8 cellular contexts compared by ENCODE assay signal in genomic region chrX:24464498-24464835, GRCh38. TPM values are rescaled to one million over a fixed set of nuclear protein-coding genes. Genes with fewer than 3 reads are reported as not detected.
DNase-seq lines count a peak whose midpoint lies in the region; ATAC-seq and TF ChIP-seq lines count a peak whose summit lies in the region.

No MANE protein-coding gene starts in this region.

- peaks cover under 1% of the 10 kb centered on the region for H3K27me3 Mint-ChIP-seq in activated CD8-positive, alpha-beta memory T cell treated with anti-CD3 and anti-CD28 coated beads, Interleukin-2, amount 10 ng/mL, durations not matched to agents 7 days and 5 days

- H3K27me3 ChIP-seq in ascending aorta, result no peaks in the 10 kb centered on the region
- no peaks in the 10 kb centered on the region for H3K27me3 ChIP-seq in right lobe of liver
- no peaks in the 10 kb centered on the region for H3K27me3 ChIP-seq in thymus (ENCODE audit: control insufficient read depth, insufficient read depth)

- CTCF ChIA-PET in activated CD8-positive, alpha-beta memory T cell treated with anti-CD3 and anti-CD28 coated beads, Interleukin-2, amount 10 ng/mL, durations not matched to agents 7 days and 5 days (lab: Charles Lee), result interaction anchor here (1.0 to 1.5 kb wide), 4 partner anchors 29 to 107 kb away, joined by 3 to 5 read pairs (median 4); no protein-coding TSS in a partner anchor

- no peak for ATAC-seq in activated CD8-positive, alpha-beta memory T cell treated with anti-CD3 and anti-CD28 coated beads, Interleukin-2, amount 10 ng/mL, durations not matched to agents 7 days and 5 days
- ATAC-seq in right lobe of liver (peak; percentile 58 to 71 (median 62)), GM19351 (IDR thresholded peaks at IDR 0.05; ENCODE audit: unreplicated experiment) (no peak)

- H3K4me1 ChIP-seq in ascending aorta (peaks cover 0 to 4% of the 10 kb centered on the region in 2 donors), right lobe of liver (no peaks in the 10 kb centered on the region), thymus (ENCODE audit: control insufficient read depth, insufficient read depth, low read length) (peaks cover 4% of the 10 kb centered on the region)

- TF ChIP-seq POLR2A in right lobe of liver (IDR thresholded peaks at IDR 0.05), result no peak

- no peaks in the 10 kb centered on the region for H3K36me3 ChIP-seq in ascending aorta
- no peaks in the 10 kb centered on the region for H3K36me3 ChIP-seq in right lobe of liver
- no peaks in the 10 kb centered on the region for H3K36me3 ChIP-seq in thymus (ENCODE audit: control insufficient read depth, insufficient read depth)

- peak overlapping the region; percentile 87 for H3K27ac Mint-ChIP-seq in activated CD8-positive, alpha-beta memory T cell treated with anti-CD3 and anti-CD28 coated beads, Interleukin-2, amount 10 ng/mL, durations not matched to agents 7 days and 5 days

- H3K4me3 ChIP-seq in ascending aorta, result peak overlapping the region; percentile 66 to 91
- peak overlapping the region; percentile 57 to 69 (median 64) for H3K4me3 ChIP-seq in right lobe of liver
- peak overlapping the region; percentile 73 for H3K4me3 ChIP-seq in thymus (ENCODE audit: low read length)

- TF ChIP-seq CTCF in ascending aorta (IDR thresholded peaks at IDR 0.05), result no peak
- no peak for TF ChIP-seq CTCF in right lobe of liver (IDR thresholded peaks at IDR 0.05)

- intact Hi-C loops in ascending aorta (cut with DNase I), result loop anchor here (2.0 kb wide), 1 partner anchor 14 kb away; no protein-coding TSS in a partner anchor
- intact Hi-C loops in right lobe of liver (cut with DNase I), result no loop called here

- WGBS in right lobe of liver (ENCODE audit: insufficient coverage, low coverage, low lambda C conversion rate, missing lambda C conversion rate), result 31% methylated on average over 4 of the region's 5 CpGs
- WGBS in thymus, result 13% methylated on average over 5 of the region's 5 CpGs

- H3K4me1 Mint-ChIP-seq in activated CD8-positive, alpha-beta memory T cell treated with anti-CD3 and anti-CD28 coated beads, Interleukin-2, amount 10 ng/mL, durations not matched to agents 7 days and 5 days, result peaks cover 34% of the 10 kb centered on the region

- H3K27ac ChIP-seq in ascending aorta (peak overlapping the region; percentile 79 to 90), right lobe of liver (peak overlapping the region; percentile 75 to 96 (median 93)), thymus (ENCODE audit: low read depth) (peak overlapping the region; percentile 67)

- no peaks in the 10 kb centered on the region for H3K9me3 ChIP-seq in ascending aorta
- H3K9me3 ChIP-seq in right lobe of liver, result no peaks in the 10 kb centered on the region
- H3K9me3 ChIP-seq in thymus (ENCODE audit: control insufficient read depth), result no peaks in the 10 kb centered on the region

- H3K9me3 Mint-ChIP-seq in activated CD8-positive, alpha-beta memory T cell treated with anti-CD3 and anti-CD28 coated beads, Interleukin-2, amount 10 ng/mL, durations not matched to agents 7 days and 5 days (ENCODE audit: low read depth), result no peaks in the 10 kb centered on the region

- peaks cover 3% of the 10 kb centered on the region for H3K36me3 Mint-ChIP-seq in activated CD8-positive, alpha-beta memory T cell treated with anti-CD3 and anti-CD28 coated beads, Interleukin-2, amount 10 ng/mL, durations not matched to agents 7 days and 5 days

- peak overlapping the region; percentile 77 for H3K4me3 Mint-ChIP-seq in activated CD8-positive, alpha-beta memory T cell treated with anti-CD3 and anti-CD28 coated beads, Interleukin-2, amount 10 ng/mL, durations not matched to agents 7 days and 5 days

- no peak for DNase-seq in activated CD8-positive, alpha-beta memory T cell treated with anti-CD3 and anti-CD28 coated beads, Interleukin-2, amount 10 ng/mL, durations not matched to agents 7 days and 5 days
- DNase-seq in activated CD8-positive, alpha-beta memory T cell treated with anti-CD3 and anti-CD28 coated beads for 24 hours, result no peak
- DNase-seq in ascending aorta (ENCODE audit: low spot score in 2 of 2) (no peak), right lobe of liver (no peak), NCI-H524 (lab: John Stamatoyannopoulos, UW) (no peak), epidermal melanocyte (ENCODE audit: insufficient read length, low spot score) (no peak)

RNA-seq across cellular contexts. Expression of gene PDK3, which starts 0.6 kb away (rescaled TPM):
- total RNA-seq in activated CD8-positive, alpha-beta memory T cell treated with anti-CD3 and anti-CD28 coated beads, Interleukin-2, amount 10 ng/mL, durations not matched to agents 7 days and 5 days, result 10 to 100 TPM; 21.2 to 22.6 TPM
- 31.1 TPM for total RNA-seq in ascending aorta
- total RNA-seq in right lobe of liver, result 10 to 100 TPM in 4 of 6 experiments, 1 to 10 TPM in 2; 8.6 to 17.5 (median 11.3) TPM
- 7.6 TPM for polyA plus RNA-seq in thymus

Comparison
In these comparisons a context has a peak if more than half of its experiments do, and no peak if none do; other contexts are left out.
1. ATAC-seq: peak in right lobe of liver (4 of 4); none in activated CD8-positive, alpha-beta memory T cell treated with anti-CD3 and anti-CD28 coated beads, Interleukin-2, amount 10 ng/mL, durations not matched to agents 7 days and 5 days (single experiment) and GM19351 (single experiment).
2. Peak in every context shown above with its lines, with median percentiles within 50 percentile points of each other: H3K27ac ChIP-seq and H3K4me3 ChIP-seq.